Comparison of ENCODE assay signal across 1 cellular context in genomic region chr17:81833160-81833920, GRCh38.
TF ChIP-seq lines count a peak whose summit lies in the region.

A gene with protein sequence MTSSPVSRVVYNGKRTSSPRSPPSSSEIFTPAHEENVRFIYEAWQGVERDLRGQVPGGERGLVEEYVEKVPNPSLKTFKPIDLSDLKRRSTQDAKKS (minus strand): TSS chr17:81833291. CDS start chr17:81824506, 8,785 bp downstream.

TF ChIP-seq in HepG2, 621 proteins besides CTCF, POLR2A, EP300 and RAD21 (continued from another document and continues in another):
- no peak for TF ChIP-seq NFE2L1 (CRISPR knock-in tag; IDR thresholded peaks at IDR 0.05; ENCODE audit: borderline replicate concordance)
- 0 out of 2 replicates have a peak, but pooled peaks have one; percentile 68 for TF ChIP-seq REPIN1 (CRISPR knock-in tag; IDR thresholded peaks at IDR 0.05; ENCODE audit: borderline replicate concordance, low read depth)
- TF ChIP-seq, protein P1, sequence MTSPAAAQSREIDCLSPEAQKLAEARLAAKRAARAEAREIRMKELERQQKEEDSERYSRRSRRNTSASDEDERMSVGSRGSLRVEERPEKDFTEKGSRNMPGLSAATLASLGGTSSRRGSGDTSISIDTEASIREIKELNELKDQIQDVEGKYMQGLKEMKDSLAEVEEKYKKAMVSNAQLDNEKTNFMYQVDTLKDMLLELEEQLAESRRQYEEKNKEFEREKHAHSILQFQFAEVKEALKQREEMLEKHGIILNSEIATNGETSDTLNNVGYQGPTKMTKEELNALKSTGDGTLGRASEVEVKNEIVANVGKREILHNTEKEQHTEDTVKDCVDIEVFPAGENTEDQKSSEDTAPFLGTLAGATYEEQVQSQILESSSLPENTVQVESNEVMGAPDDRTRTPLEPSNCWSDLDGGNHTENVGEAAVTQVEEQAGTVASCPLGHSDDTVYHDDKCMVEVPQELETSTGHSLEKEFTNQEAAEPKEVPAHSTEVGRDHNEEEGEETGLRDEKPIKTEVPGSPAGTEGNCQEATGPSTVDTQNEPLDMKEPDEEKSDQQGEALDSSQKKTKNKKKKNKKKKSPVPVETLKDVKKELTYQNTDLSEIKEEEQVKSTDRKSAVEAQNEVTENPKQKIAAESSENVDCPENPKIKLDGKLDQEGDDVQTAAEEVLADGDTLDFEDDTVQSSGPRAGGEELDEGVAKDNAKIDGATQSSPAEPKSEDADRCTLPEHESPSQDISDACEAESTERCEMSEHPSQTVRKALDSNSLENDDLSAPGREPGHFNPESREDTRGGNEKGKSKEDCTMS (CRISPR knock-in tag; conservative IDR thresholded peaks at IDR 0.05) = no peak
- TF ChIP-seq, protein P2, sequence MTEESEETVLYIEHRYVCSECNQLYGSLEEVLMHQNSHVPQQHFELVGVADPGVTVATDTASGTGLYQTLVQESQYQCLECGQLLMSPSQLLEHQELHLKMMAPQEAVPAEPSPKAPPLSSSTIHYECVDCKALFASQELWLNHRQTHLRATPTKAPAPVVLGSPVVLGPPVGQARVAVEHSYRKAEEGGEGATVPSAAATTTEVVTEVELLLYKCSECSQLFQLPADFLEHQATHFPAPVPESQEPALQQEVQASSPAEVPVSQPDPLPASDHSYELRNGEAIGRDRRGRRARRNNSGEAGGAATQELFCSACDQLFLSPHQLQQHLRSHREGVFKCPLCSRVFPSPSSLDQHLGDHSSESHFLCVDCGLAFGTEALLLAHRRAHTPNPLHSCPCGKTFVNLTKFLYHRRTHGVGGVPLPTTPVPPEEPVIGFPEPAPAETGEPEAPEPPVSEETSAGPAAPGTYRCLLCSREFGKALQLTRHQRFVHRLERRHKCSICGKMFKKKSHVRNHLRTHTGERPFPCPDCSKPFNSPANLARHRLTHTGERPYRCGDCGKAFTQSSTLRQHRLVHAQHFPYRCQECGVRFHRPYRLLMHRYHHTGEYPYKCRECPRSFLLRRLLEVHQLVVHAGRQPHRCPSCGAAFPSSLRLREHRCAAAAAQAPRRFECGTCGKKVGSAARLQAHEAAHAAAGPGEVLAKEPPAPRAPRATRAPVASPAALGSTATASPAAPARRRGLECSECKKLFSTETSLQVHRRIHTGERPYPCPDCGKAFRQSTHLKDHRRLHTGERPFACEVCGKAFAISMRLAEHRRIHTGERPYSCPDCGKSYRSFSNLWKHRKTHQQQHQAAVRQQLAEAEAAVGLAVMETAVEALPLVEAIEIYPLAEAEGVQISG (CRISPR knock-in tag; IDR thresholded peaks at IDR 0.05) = peak; percentile 80
- no peak for TF ChIP-seq ZNF326 (CRISPR knock-in tag; IDR thresholded peaks at IDR 0.05; ENCODE audit: borderline replicate concordance)
- TF ChIP-seq PRPF4 (IDR thresholded peaks at IDR 0.05; ENCODE audit: low read depth, low read length, poor library complexity, severe bottlenecking) = no peak
- no peak for TF ChIP-seq LBX2 (CRISPR knock-in tag; IDR thresholded peaks at IDR 0.05; ENCODE audit: borderline replicate concordance)
- TF ChIP-seq, protein P3, sequence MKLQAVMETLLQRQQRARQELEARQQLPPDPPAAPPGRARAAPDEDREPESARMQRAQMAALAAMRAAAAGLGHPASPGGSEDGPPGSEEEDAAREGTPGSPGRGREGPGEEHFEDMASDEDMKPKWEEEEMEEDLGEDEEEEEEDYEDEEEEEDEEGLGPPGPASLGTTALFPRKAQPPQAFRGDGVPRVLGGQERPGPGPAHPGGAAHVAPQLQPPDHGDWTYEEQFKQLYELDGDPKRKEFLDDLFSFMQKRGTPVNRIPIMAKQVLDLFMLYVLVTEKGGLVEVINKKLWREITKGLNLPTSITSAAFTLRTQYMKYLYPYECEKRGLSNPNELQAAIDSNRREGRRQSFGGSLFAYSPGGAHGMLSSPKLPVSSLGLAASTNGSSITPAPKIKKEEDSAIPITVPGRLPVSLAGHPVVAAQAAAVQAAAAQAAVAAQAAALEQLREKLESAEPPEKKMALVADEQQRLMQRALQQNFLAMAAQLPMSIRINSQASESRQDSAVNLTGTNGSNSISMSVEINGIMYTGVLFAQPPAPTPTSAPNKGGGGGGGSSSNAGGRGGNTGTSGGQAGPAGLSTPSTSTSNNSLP (IDR thresholded peaks at IDR 0.05; ENCODE audit: low read depth, low read length) = no peak
- 0 out of 2 replicates have a peak, but pooled peaks have one; percentile 15 for TF ChIP-seq NFYB (CRISPR knock-in tag; IDR thresholded peaks at IDR 0.05)
- TF ChIP-seq, protein P4, sequence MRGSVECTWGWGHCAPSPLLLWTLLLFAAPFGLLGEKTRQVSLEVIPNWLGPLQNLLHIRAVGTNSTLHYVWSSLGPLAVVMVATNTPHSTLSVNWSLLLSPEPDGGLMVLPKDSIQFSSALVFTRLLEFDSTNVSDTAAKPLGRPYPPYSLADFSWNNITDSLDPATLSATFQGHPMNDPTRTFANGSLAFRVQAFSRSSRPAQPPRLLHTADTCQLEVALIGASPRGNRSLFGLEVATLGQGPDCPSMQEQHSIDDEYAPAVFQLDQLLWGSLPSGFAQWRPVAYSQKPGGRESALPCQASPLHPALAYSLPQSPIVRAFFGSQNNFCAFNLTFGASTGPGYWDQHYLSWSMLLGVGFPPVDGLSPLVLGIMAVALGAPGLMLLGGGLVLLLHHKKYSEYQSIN (CRISPR knock-in tag; IDR thresholded peaks at IDR 0.05; ENCODE audit: borderline replicate concordance) = no peak
- 0 out of 2 replicates have a peak, but pooled peaks have one; percentile 70 for TF ChIP-seq ZNF563 (CRISPR knock-in tag; IDR thresholded peaks at IDR 0.05)
- TF ChIP-seq, protein P5, sequence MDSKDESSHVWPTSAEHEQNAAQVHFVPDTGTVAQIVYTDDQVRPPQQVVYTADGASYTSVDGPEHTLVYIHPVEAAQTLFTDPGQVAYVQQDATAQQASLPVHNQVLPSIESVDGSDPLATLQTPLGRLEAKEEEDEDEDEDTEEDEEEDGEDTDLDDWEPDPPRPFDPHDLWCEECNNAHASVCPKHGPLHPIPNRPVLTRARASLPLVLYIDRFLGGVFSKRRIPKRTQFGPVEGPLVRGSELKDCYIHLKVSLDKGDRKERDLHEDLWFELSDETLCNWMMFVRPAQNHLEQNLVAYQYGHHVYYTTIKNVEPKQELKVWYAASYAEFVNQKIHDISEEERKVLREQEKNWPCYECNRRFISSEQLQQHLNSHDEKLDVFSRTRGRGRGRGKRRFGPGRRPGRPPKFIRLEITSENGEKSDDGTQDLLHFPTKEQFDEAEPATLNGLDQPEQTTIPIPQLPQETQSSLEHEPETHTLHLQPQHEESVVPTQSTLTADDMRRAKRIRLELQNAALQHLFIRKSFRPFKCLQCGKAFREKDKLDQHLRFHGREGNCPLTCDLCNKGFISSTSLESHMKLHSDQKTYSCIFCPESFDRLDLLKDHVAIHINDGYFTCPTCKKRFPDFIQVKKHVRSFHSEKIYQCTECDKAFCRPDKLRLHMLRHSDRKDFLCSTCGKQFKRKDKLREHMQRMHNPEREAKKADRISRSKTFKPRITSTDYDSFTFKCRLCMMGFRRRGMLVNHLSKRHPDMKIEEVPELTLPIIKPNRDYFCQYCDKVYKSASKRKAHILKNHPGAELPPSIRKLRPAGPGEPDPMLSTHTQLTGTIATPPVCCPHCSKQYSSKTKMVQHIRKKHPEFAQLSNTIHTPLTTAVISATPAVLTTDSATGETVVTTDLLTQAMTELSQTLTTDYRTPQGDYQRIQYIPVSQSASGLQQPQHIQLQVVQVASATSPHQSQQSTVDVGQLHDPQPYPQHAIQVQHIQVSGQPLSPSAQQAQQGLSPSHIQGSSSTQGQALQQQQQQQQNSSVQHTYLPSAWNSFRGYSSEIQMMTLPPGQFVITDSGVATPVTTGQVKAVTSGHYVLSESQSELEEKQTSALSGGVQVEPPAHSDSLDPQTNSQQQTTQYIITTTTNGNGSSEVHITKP (CRISPR knock-in tag; IDR thresholded peaks at IDR 0.05; ENCODE audit: low read depth) = no peak
- TF ChIP-seq, protein P6, sequence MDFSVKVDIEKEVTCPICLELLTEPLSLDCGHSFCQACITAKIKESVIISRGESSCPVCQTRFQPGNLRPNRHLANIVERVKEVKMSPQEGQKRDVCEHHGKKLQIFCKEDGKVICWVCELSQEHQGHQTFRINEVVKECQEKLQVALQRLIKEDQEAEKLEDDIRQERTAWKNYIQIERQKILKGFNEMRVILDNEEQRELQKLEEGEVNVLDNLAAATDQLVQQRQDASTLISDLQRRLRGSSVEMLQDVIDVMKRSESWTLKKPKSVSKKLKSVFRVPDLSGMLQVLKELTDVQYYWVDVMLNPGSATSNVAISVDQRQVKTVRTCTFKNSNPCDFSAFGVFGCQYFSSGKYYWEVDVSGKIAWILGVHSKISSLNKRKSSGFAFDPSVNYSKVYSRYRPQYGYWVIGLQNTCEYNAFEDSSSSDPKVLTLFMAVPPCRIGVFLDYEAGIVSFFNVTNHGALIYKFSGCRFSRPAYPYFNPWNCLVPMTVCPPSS (IDR thresholded peaks at IDR 0.05) = no peak
- peak; percentile 94; the same call in 1 of the 2 replicates for TF ChIP-seq REXO4 (CRISPR knock-in tag; IDR thresholded peaks at IDR 0.05; ENCODE audit: borderline replicate concordance)
- TF ChIP-seq, protein P7, sequence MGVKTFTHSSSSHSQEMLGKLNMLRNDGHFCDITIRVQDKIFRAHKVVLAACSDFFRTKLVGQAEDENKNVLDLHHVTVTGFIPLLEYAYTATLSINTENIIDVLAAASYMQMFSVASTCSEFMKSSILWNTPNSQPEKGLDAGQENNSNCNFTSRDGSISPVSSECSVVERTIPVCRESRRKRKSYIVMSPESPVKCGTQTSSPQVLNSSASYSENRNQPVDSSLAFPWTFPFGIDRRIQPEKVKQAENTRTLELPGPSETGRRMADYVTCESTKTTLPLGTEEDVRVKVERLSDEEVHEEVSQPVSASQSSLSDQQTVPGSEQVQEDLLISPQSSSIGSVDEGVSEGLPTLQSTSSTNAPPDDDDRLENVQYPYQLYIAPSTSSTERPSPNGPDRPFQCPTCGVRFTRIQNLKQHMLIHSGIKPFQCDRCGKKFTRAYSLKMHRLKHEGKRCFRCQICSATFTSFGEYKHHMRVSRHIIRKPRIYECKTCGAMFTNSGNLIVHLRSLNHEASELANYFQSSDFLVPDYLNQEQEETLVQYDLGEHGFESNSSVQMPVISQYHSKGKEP (CRISPR knock-in tag; IDR thresholded peaks at IDR 0.05) = no peak
- TF ChIP-seq RORA (CRISPR knock-in tag; IDR thresholded peaks at IDR 0.05) = no peak
- TF ChIP-seq SRSF9 (IDR thresholded peaks at IDR 0.05; ENCODE audit: borderline replicate concordance, insufficient read depth, low read depth, low read length, poor library complexity, severe bottlenecking) = no peak
- TF ChIP-seq, protein P8, sequence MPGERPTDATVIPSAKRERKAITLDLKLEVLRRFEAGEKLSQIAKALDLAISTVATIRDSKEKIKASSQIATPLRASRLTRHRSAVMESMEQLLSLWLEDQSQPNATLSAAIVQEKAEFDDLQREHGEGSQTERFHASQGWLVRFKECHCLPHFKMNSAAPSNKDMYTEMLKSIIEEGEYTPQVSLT (CRISPR knock-in tag; IDR thresholded peaks at IDR 0.05; ENCODE audit: borderline replicate concordance, low read depth) = no peak; the same call in 1 of the 2 replicates
- no peak for TF ChIP-seq FOXP1 (IDR thresholded peaks at IDR 0.05)
- no peak; the same call in 1 of the 2 replicates for TF ChIP-seq FOXP1 (CRISPR knock-in tag; IDR thresholded peaks at IDR 0.05)
- no peak for TF ChIP-seq MAFK (conservative IDR thresholded peaks at IDR 0.05 in 1 of 2, IDR thresholded peaks at IDR 0.05 in 1 of 2; ENCODE audit: low read length in 2 of 2)
- peak; percentile 88; the same call in 1 of the 2 replicates for TF ChIP-seq CCDC6 (CRISPR knock-in tag; IDR thresholded peaks at IDR 0.05)
- TF ChIP-seq MIXL1 (CRISPR knock-in tag; IDR thresholded peaks at IDR 0.05) = peak; percentile 7; the same call in 1 of the 2 replicates
- no peak for TF ChIP-seq SIX4 (CRISPR knock-in tag; IDR thresholded peaks at IDR 0.05)
- TF ChIP-seq, protein P9, sequence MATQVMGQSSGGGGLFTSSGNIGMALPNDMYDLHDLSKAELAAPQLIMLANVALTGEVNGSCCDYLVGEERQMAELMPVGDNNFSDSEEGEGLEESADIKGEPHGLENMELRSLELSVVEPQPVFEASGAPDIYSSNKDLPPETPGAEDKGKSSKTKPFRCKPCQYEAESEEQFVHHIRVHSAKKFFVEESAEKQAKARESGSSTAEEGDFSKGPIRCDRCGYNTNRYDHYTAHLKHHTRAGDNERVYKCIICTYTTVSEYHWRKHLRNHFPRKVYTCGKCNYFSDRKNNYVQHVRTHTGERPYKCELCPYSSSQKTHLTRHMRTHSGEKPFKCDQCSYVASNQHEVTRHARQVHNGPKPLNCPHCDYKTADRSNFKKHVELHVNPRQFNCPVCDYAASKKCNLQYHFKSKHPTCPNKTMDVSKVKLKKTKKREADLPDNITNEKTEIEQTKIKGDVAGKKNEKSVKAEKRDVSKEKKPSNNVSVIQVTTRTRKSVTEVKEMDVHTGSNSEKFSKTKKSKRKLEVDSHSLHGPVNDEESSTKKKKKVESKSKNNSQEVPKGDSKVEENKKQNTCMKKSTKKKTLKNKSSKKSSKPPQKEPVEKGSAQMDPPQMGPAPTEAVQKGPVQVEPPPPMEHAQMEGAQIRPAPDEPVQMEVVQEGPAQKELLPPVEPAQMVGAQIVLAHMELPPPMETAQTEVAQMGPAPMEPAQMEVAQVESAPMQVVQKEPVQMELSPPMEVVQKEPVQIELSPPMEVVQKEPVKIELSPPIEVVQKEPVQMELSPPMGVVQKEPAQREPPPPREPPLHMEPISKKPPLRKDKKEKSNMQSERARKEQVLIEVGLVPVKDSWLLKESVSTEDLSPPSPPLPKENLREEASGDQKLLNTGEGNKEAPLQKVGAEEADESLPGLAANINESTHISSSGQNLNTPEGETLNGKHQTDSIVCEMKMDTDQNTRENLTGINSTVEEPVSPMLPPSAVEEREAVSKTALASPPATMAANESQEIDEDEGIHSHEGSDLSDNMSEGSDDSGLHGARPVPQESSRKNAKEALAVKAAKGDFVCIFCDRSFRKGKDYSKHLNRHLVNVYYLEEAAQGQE (IDR thresholded peaks at IDR 0.05; ENCODE audit: borderline replicate concordance in 1 of 2, low read depth in 1 of 2, low read length in 2 of 2) = peak in 1 of 2 experiments; percentile 13; a peak in 1 of 4 replicates
- no peak for TF ChIP-seq ZNF496 (CRISPR knock-in tag; IDR thresholded peaks at IDR 0.05; ENCODE audit: insufficient replicate concordance)
- TF ChIP-seq ZNF589 (CRISPR knock-in tag; conservative IDR thresholded peaks at IDR 0.05) = peak; percentile 94
- TF ChIP-seq, protein P10, sequence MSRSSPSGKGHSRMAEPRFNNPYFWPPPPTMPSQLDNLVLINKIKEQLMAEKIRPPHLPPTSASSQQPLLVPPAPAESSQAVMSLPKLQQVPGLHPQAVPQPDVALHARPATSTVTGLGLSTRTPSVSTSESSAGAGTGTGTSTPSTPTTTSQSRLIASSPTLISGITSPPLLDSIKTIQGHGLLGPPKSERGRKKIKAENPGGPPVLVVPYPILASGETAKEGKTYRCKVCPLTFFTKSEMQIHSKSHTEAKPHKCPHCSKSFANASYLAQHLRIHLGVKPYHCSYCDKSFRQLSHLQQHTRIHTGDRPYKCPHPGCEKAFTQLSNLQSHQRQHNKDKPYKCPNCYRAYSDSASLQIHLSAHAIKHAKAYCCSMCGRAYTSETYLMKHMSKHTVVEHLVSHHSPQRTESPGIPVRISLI (CRISPR knock-in tag; IDR thresholded peaks at IDR 0.05; ENCODE audit: borderline replicate concordance) = peak; percentile 59; the same call in 1 of the 2 replicates
- TF ChIP-seq JDP2 (CRISPR knock-in tag; IDR thresholded peaks at IDR 0.05; ENCODE audit: borderline replicate concordance) = no peak; the same call in 1 of the 2 replicates
- TF ChIP-seq SIN3A (IDR thresholded peaks at IDR 0.05; ENCODE audit: borderline replicate concordance, low read depth, low read length) = peak; percentile 41; the same call in 1 of the 2 replicates
- TF ChIP-seq FLYWCH1 (CRISPR knock-in tag; IDR thresholded peaks at IDR 0.05) = no peak
- peak; percentile 83; the same call in 1 of the 2 replicates for TF ChIP-seq ZSCAN21 (CRISPR knock-in tag; IDR thresholded peaks at IDR 0.05; ENCODE audit: borderline replicate concordance)
- TF ChIP-seq DNMT1 (CRISPR knock-in tag; IDR thresholded peaks at IDR 0.05) = peak; percentile 86; the same call in 1 of the 2 replicates
- TF ChIP-seq HMG20A (CRISPR knock-in tag; IDR thresholded peaks at IDR 0.05; ENCODE audit: borderline replicate concordance) = no peak
